In genomic region chr3:38059148-38059547, GRCh38 we compare ENCODE assay signal across 15 cellular contexts. TPM values are rescaled to one million over a fixed set of nuclear protein-coding genes. Genes with fewer than 3 reads are reported as not detected.
DNase-seq lines count a peak whose midpoint lies in the region; ATAC-seq, FAIRE-seq and TF ChIP-seq lines count a peak whose summit lies in the region.
"Had no signal": no experiment of that assay in that cellular context is flagged by ENCODE, and none has a peak within 500 bp of the region (broad histone marks: within the 10 kb centered on the region; RNA-seq: fewer than 3 reads in every experiment).

No MANE protein-coding gene starts in this region.

- H3K9ac ChIP-seq in SK-N-SH: no peak overlapping the region
- H3K9ac ChIP-seq in Karpas-422 (ENCODE audit: low read length): no peak overlapping the region
- H3K9ac ChIP-seq in GM12878 (ENCODE audit: control insufficient read depth, insufficient read depth, low read length): no peak overlapping the region

- H4K20me1 ChIP-seq in SK-N-SH (ENCODE audit: insufficient read depth): no peaks in the 10 kb centered on the region
- no peaks in the 10 kb centered on the region for H4K20me1 ChIP-seq in Karpas-422 (ENCODE audit: insufficient read depth, low read depth, low read length)
- no peaks in the 10 kb centered on the region for H4K20me1 ChIP-seq in GM12878 (ENCODE audit: control insufficient read depth, insufficient read depth)

- DNase-seq in SK-N-SH (no peak), Karpas-422 (peak; percentile 50), GM12878 (ENCODE audit: low read depth, low spot score) (no peak), NCI-H2081 treated with DMSO at 0.1 percent for 48 hours (lab: John Stamatoyannopoulos, UW) (no peak), activated T-cell treated with anti-CD3 and anti-CD28 coated beads for 4 hours (no peak), CD14-positive monocyte (ENCODE audit: low spot score) (no peak)
- DNase-seq: Caco-2; CD8-positive, alpha-beta memory T cell; DND-41; GDM1; HCEC 1CT had no signal

- WGBS in SK-N-SH (ENCODE audit: low lambda C conversion rate): 19% methylated on average over 2 of the region's 2 CpGs
- WGBS in GM12878 (ENCODE audit: insufficient coverage, insufficient replicate concordance, low lambda C conversion rate, missing lambda C conversion rate): 0% methylated on average over 2 of the region's 2 CpGs

- CTCF ChIA-PET in SK-N-SH (lab: Yijun Ruan, JAX): interaction anchor here (0.5 kb wide), 1 partner anchor 753 kb away, joined by 3 read pairs; no protein-coding TSS in a partner anchor
- CTCF ChIA-PET in GM12878 (lab: Yijun Ruan, JAX): no interaction called here

- TF ChIP-seq RAD21 in SK-N-SH (IDR thresholded peaks at IDR 0.05; ENCODE audit: low read length) (no peak), GM12878 (IDR thresholded peaks at IDR 0.05; ENCODE audit: insufficient read depth, low read depth, low read length) (no peak)

- SMC1A ChIA-PET in GM12878 (lab: Charles Lee; ENCODE audit: uncharacterized antibody, unreplicated experiment): no interaction called here

- TF ChIP-seq CTCF in SK-N-SH (IDR thresholded peaks at IDR 0.05) (no peak), GM12878 (IDR thresholded peaks at IDR 0.05 in 2 of 3, conservative IDR thresholded peaks at IDR 0.05 in 1 of 3; ENCODE audit: control insufficient read depth in 2 of 3, extremely low read depth in 1 of 3, insufficient read depth in 1 of 3, low read depth in 3 of 3, low read length in 3 of 3) (no peak), CD14-positive monocyte (IDR thresholded peaks at IDR 0.05) (no peak)

- H3K9me2 ChIP-seq in SK-N-SH: no peaks in the 10 kb centered on the region
- H3K9me2 ChIP-seq in Karpas-422 (replicated peaks; ENCODE audit: insufficient read depth, low read length): no peaks in the 10 kb centered on the region

- RAD21 ChIA-PET in GM12878 (lab: Charles Lee; ENCODE audit: unreplicated experiment): no interaction called here

- H3K36me3 ChIP-seq in SK-N-SH (replicated peaks in 1 of 2; ENCODE audit: control insufficient read depth in 1 of 2, insufficient read depth in 2 of 2, low read length in 1 of 2) (no peaks in the 10 kb centered on the region), Karpas-422 (ENCODE audit: insufficient read depth, low read length) (no peaks in the 10 kb centered on the region), GM12878 (ENCODE audit: control insufficient read depth in 2 of 2, insufficient read depth in 2 of 2, low read length in 1 of 2) (no peaks in the 10 kb centered on the region)

- H3K4me3 Mint-ChIP-seq in CD14-positive monocyte: no peak overlapping the region
- H3K4me3 Mint-ChIP-seq: CD8-positive, alpha-beta memory T cell had no signal

- H3K36me3 Mint-ChIP-seq in CD14-positive monocyte: no peaks in the 10 kb centered on the region

- TF ChIP-seq EP300 in SK-N-SH (IDR thresholded peaks at IDR 0.05; ENCODE audit: borderline replicate concordance in 1 of 2, low read depth in 1 of 2, low read length in 1 of 2): no peak
- TF ChIP-seq EP300 in GM12878 (IDR thresholded peaks at IDR 0.05; ENCODE audit: borderline replicate concordance in 1 of 2, control insufficient read depth in 1 of 2, low read depth in 2 of 2, low read length in 2 of 2): no peak

- H3K4me3 ChIP-seq in SK-N-SH (ENCODE audit: low read depth in 2 of 2, low read length in 1 of 2) (no peak overlapping the region), Karpas-422 (ENCODE audit: low read length) (no peak overlapping the region), GM12878 (no peak overlapping the region)

- H3K9me3 ChIP-seq in SK-N-SH (no peaks in the 10 kb centered on the region), Karpas-422 (ENCODE audit: low read length) (no peaks in the 10 kb centered on the region), GM12878 (replicated peaks; ENCODE audit: control insufficient read depth, insufficient read depth, low read length) (no peaks in the 10 kb centered on the region)
- H3K9me3 ChIP-seq: Caco-2 had no signal

- H3F3A ChIP-seq in SK-N-SH (replicated peaks; ENCODE audit: insufficient read depth): no peaks in the 10 kb centered on the region

- no peaks in the 10 kb centered on the region for H3K79me2 ChIP-seq in SK-N-SH (ENCODE audit: insufficient read depth)
- no peaks in the 10 kb centered on the region for H3K79me2 ChIP-seq in Karpas-422 (ENCODE audit: low read length)
- H3K79me2 ChIP-seq in GM12878 (ENCODE audit: control insufficient read depth, insufficient read depth, low read length): no peaks in the 10 kb centered on the region

- H3K27me3 ChIP-seq in SK-N-SH (ENCODE audit: insufficient read depth) (peaks cover 8% of the 10 kb centered on the region; the same call in 1 of the 2 replicates), Karpas-422 (ENCODE audit: low read length) (no peaks in the 10 kb centered on the region), GM12878 (replicated peaks in 1 of 2; ENCODE audit: control insufficient read depth in 2 of 2, insufficient read depth in 2 of 2, low read length in 1 of 2) (no peaks in the 10 kb centered on the region; a peak in 1 of 4 replicates)

- no peak overlapping the region for H3K27ac Mint-ChIP-seq in CD14-positive monocyte

- in situ Hi-C loops in GM12878 (cut with MboI): no loop called here

- H2AFZ ChIP-seq in SK-N-SH (ENCODE audit: low read depth): no peak overlapping the region
- no peak overlapping the region for H2AFZ ChIP-seq in Karpas-422 (ENCODE audit: low read length)
- H2AFZ ChIP-seq in GM12878 (ENCODE audit: control insufficient read depth, low read depth, low read length): no peak overlapping the region

- intact Hi-C loops in GM12878 (cut with micrococcal nuclease; ENCODE audit: unreplicated experiment) (no loop called here), CD14-positive monocyte (cut with micrococcal nuclease) (no loop called here)

- POLR2A ChIA-PET in SK-N-SH (lab: Yijun Ruan, JAX): no interaction called here
- POLR2A ChIA-PET in GM12878 (lab: Charles Lee): no interaction called here

- no peaks in the 10 kb centered on the region for H3K4me1 Mint-ChIP-seq in CD14-positive monocyte
- H3K4me1 Mint-ChIP-seq: CD8-positive, alpha-beta memory T cell had no signal

- no peak for FAIRE-seq in GM12878 (lab: Jason Lieb, UNC)
- FAIRE-seq: A204.1, GM19239, HTR-8/SVneo had no signal

- peaks cover 0 to 8% (median 2%) of the 10 kb centered on the region in 3 donors for H3K27me3 Mint-ChIP-seq in CD14-positive monocyte (ENCODE audit: low read depth in 3 of 3)

- TF ChIP-seq POLR2A in GM12878 (IDR thresholded peaks at IDR 0.05; ENCODE audit: low read depth, low read length): no peak

- no peak overlapping the region for H3K27ac ChIP-seq in SK-N-SH (ENCODE audit: low read depth in 2 of 2, low read length in 1 of 2)
- no peak overlapping the region for H3K27ac ChIP-seq in Karpas-422 (ENCODE audit: low read length)
- H3K27ac ChIP-seq in GM12878 (ENCODE audit: control insufficient read depth, insufficient read depth): no peak overlapping the region

- H3K4me2 ChIP-seq in SK-N-SH (no peak overlapping the region), Karpas-422 (ENCODE audit: low read depth, low read length, poor library complexity, severe bottlenecking) (no peak overlapping the region), GM12878 (ENCODE audit: control insufficient read depth, insufficient read depth) (no peak overlapping the region)

- no TSS peak for BruUV-seq in GM12878 (replicated peaks; lab: Mats Ljungman, UMichigan)

- no peaks in the 10 kb centered on the region for H3K4me1 ChIP-seq in SK-N-SH (ENCODE audit: control insufficient read depth in 1 of 2, insufficient read depth in 2 of 2, low read depth in 1 of 2, low read length in 1 of 2)
- H3K4me1 ChIP-seq in Karpas-422 (ENCODE audit: low read length): no peaks in the 10 kb centered on the region
- no peaks in the 10 kb centered on the region for H3K4me1 ChIP-seq in GM12878 (ENCODE audit: control insufficient read depth, insufficient read depth, low read length)
- H3K4me1 ChIP-seq: Caco-2 had no signal

- ATAC-seq in SK-N-SH treated with all-trans-retinoic acid at 6 μM for 48 hours: no peak
- no peak for ATAC-seq in GM12878

- peaks cover 0 to 3% (median 0%) of the 10 kb centered on the region in 7 donors for H3K9me3 Mint-ChIP-seq in CD14-positive monocyte
- H3K9me3 Mint-ChIP-seq: CD8-positive, alpha-beta memory T cell had no signal

RNA-seq across cellular contexts. Expression of gene DLEC1, which starts 20.1 kb away (rescaled TPM):
- polyA plus RNA-seq in SK-N-SH (2012; rRNA removed) (0.02 TPM in 1 of 2 replicates, not detected in the other), GM12878 (2011; rRNA removed) (0.03 and 0.05 TPM in 2 replicates), GM12878 (2014; fragmentation: Illumina TruSeq; extraction: Trizol) (not detected in 2 replicates), GM12878 (2014; fragmentation: Nextera tagmentation; extraction: Ambion mirVana) (under 1 TPM; 0.07 to 0.14 TPM), GM12878 (2014; rRNA removed) (0.03 and 0.04 TPM in 2 replicates), GM12878 (2016; fragmentation: Nextera tagmentation; extraction: Ambion mirVana) (under 1 TPM in 1 of 2 experiments, not detected in 1; 0.29 TPM), CD14-positive monocyte (under 1 TPM; 0.11 to 0.14 TPM)
- polyA plus RNA-seq in SK-N-SH (2012; cell fraction: cytosol; rRNA removed): not detected in 2 replicates
- polyA plus RNA-seq in SK-N-SH (2012; cell fraction: nucleus; rRNA removed): 0.01 TPM in 2 replicates
- total RNA-seq in Karpas-422 (2014; rRNA removed; shearing (Covaris generic); ENCODE audit: low replicate concordance): not detected in 2 replicates
- total RNA-seq in GM12878 (2013; cell fraction: nucleolus; rRNA removed): 1.2 and 4.2 TPM in 2 replicates
- total RNA-seq in GM12878 (2014; rRNA removed) (not detected in 2 replicates), GM12878 (2014; rRNA removed; fragmentation: Illumina TruSeq; extraction: Trizol) (0.04 TPM in 1 of 2 replicates, not detected in the other), GM12878 (2021) (0.08 TPM in 2 replicates)
- 0.05 TPM for polyA plus RNA-seq in GM12878 (2011; ENCODE audit: low read depth)
- 0.02 and 0.03 TPM in 2 replicates for polyA plus RNA-seq in GM12878 (2011; cell fraction: cytosol; rRNA removed)
- polyA plus RNA-seq in GM12878 (2011; cell fraction: nucleus; rRNA removed): 0.35 and 0.81 TPM in 2 replicates
- 0.07 and 0.50 TPM in 2 replicates for polyA plus RNA-seq in GM12878 (2012)
- 0.07 and 0.21 TPM in 2 replicates for polyA minus RNA-seq in GM12878 (2011; rRNA and poly(A)+ RNA removed)
- not detected in 2 replicates for polyA minus RNA-seq in GM12878 (2011; cell fraction: cytosol; rRNA and poly(A)+ RNA removed)
- 0.10 and 3.7 TPM in 2 replicates for polyA minus RNA-seq in GM12878 (2011; cell fraction: nucleus; rRNA and poly(A)+ RNA removed)

RNA-seq across cellular contexts. Expression of gene PLCD1, which starts 29.7 kb away (rescaled TPM):
- polyA plus RNA-seq in SK-N-SH (2012; rRNA removed) (15.2 and 20.2 TPM in 2 replicates), GM12878 (2011; rRNA removed) (1.8 and 3.5 TPM in 2 replicates), GM12878 (2014; fragmentation: Illumina TruSeq; extraction: Trizol) (0.32 and 1.0 TPM in 2 replicates), GM12878 (2014; fragmentation: Nextera tagmentation; extraction: Ambion mirVana) (under 1 TPM in 1 of 2 experiments, not detected in 1; 0.20 TPM), GM12878 (2014; rRNA removed) (1.5 and 3.9 TPM in 2 replicates), GM12878 (2016; fragmentation: Nextera tagmentation; extraction: Ambion mirVana) (1 to 10 TPM; 1.2 to 2.0 TPM), CD14-positive monocyte (1 to 10 TPM; 4.1 to 6.0 TPM)
- polyA plus RNA-seq in SK-N-SH (2012; cell fraction: cytosol; rRNA removed): 7.3 and 10.6 TPM in 2 replicates
- polyA plus RNA-seq in SK-N-SH (2012; cell fraction: nucleus; rRNA removed): 65.0 and 85.7 TPM in 2 replicates
- 0.89 and 2.2 TPM in 2 replicates for total RNA-seq in Karpas-422 (2014; rRNA removed; shearing (Covaris generic); ENCODE audit: low replicate concordance)
- total RNA-seq in GM12878 (2013; cell fraction: nucleolus; rRNA removed): 3.8 and 5.4 TPM in 2 replicates
- total RNA-seq in GM12878 (2014; rRNA removed) (0.73 and 1.2 TPM in 2 replicates), GM12878 (2014; rRNA removed; fragmentation: Illumina TruSeq; extraction: Trizol) (0.55 and 0.89 TPM in 2 replicates), GM12878 (2021) (1.6 and 2.4 TPM in 2 replicates)
- 5.4 TPM for polyA plus RNA-seq in GM12878 (2011; ENCODE audit: low read depth)
- 3.6 and 4.2 TPM in 2 replicates for polyA plus RNA-seq in GM12878 (2011; cell fraction: cytosol; rRNA removed)
- polyA plus RNA-seq in GM12878 (2011; cell fraction: nucleus; rRNA removed): 12.2 and 13.7 TPM in 2 replicates
- 3.9 and 5.8 TPM in 2 replicates for polyA plus RNA-seq in GM12878 (2012)
- polyA minus RNA-seq in GM12878 (2011; rRNA and poly(A)+ RNA removed): 4.3 and 4.8 TPM in 2 replicates
- 3.6 and 4.5 TPM in 2 replicates for polyA minus RNA-seq in GM12878 (2011; cell fraction: cytosol; rRNA and poly(A)+ RNA removed)
- polyA minus RNA-seq in GM12878 (2011; cell fraction: nucleus; rRNA and poly(A)+ RNA removed): 3.1 and 6.9 TPM in 2 replicates

Comparison
In these comparisons a context has a peak if more than half of its experiments do, and no peak if none do; other contexts are left out.
1. Of the 26 proteins assayed by ChIP-seq in both GM12878 and SK-N-SH: peak only in GM12878: none; only in SK-N-SH: none; in both: USF1; in neither: 25.